ENCODE assay signal across 8 cellular contexts in the genomic region with DNA sequence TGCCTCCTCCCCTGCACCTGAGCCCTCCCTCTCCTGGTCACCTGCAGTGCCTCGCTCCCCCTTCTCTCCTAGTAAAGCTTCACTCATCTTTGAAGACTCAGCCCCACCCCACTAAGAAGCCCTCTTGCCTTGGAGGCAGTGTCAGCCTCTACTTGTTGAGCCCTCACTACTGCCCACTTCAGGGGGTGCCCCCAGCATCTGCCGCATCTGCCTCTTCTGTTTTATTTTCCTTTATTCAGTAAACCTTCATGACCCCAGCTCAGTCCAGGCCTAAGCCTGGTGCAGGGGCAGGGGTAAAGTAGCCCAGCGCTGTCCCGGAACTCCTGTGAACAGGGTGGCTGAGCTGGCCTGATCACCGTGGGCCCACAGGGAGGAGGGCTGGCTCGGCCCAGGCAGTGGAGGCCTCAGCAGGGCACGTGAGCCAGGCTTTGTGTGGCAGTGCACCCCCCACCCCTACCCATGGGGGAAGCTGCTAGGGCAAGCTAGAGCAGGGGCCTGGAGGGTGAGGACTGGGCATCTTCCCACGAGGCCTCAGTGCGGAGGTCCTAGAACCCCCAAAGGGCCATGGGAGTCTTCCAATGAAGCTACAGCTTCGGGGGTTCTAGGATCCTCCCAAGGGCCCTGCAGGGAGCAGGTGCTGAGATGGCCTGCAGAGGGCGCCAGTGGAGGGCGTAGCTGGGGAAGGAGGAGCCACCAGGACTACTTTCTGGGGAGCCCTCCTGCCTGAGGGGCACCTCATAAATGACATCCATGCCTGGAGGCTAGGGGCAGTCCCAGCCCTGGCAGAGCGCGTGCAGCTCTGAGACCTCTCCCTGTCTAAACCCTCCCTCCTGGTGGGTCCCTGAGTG. TPM values are rescaled to one million over a fixed set of nuclear protein-coding genes. Genes with fewer than 3 reads are reported as not detected.
DNase-seq lines count a peak whose midpoint lies in the region; ATAC-seq and TF ChIP-seq lines count a peak whose summit lies in the region.

No MANE protein-coding gene starts in this region.

- H3K4me2 ChIP-seq in MM.1S (ENCODE audit: low read depth, low read length) = no peak overlapping the region

- H3K79me2 ChIP-seq in MM.1S (ENCODE audit: low read length) = no peaks in the 10 kb centered on the region

- no peaks in the 10 kb centered on the region for H3F3A ChIP-seq in MM.1S (ENCODE audit: insufficient read depth, low read length)

- H3K4me3 ChIP-seq in CD8-positive, alpha-beta T cell (ENCODE audit: low read depth, low read length) = no peak overlapping the region
- H3K4me3 ChIP-seq in MM.1S (ENCODE audit: low read length) (no peak overlapping the region), right atrium auricular region (no peak overlapping the region)

- peaks cover 3% of the 10 kb centered on the region for H3K4me1 Mint-ChIP-seq in CD8-positive, alpha-beta T cell (ENCODE audit: low read depth)
- H3K4me1 Mint-ChIP-seq in activated naive CD4-positive, alpha-beta T cell treated with anti-CD3 and anti-CD28 coated beads for 36 hours (ENCODE audit: low read depth) = no peaks in the 10 kb centered on the region

- POLR2A ChIA-PET in CD8-positive, alpha-beta T cell (lab: Charles Lee) = interaction anchor here (0.8 to 1.3 kb wide), 3 partner anchors 12 to 39 kb away, joined by 3 to 4 read pairs (median 4); no protein-coding TSS in a partner anchor

- H4K20me1 ChIP-seq in MM.1S (ENCODE audit: insufficient read depth, low read length) = no peaks in the 10 kb centered on the region

- intact Hi-C loops in CD8-positive, alpha-beta T cell (cut with DNase I, micrococcal nuclease) = loop anchor here in 1 of 2 experiments (5.0 kb wide), 1 partner anchor 462 kb away; no protein-coding TSS in a partner anchor
- intact Hi-C loops in activated naive CD4-positive, alpha-beta T cell treated with anti-CD3 and anti-CD28 coated beads for 36 hours (cut with micrococcal nuclease) = no loop called here

- no peak overlapping the region for H3K27ac ChIP-seq in CD8-positive, alpha-beta T cell (ENCODE audit: low read depth, low read length)
- H3K27ac ChIP-seq in MM.1S (ENCODE audit: low read length) (no peak overlapping the region), right atrium auricular region (no peak overlapping the region)

- no peak overlapping the region for H2AFZ ChIP-seq in MM.1S (ENCODE audit: low read length)

- H3K4me1 ChIP-seq in CD8-positive, alpha-beta T cell (ENCODE audit: insufficient read depth, low read length) = no peaks in the 10 kb centered on the region
- 0 out of 2 replicates have a peak, but pooled peaks cover 3% of the 10 kb centered on the region for H3K4me1 ChIP-seq in MM.1S (ENCODE audit: low read length)
- H3K4me1 ChIP-seq in right atrium auricular region = peaks cover 0 to 25% of the 10 kb centered on the region in 2 donors

- no peak overlapping the region for H3K9ac ChIP-seq in MM.1S (ENCODE audit: low read length)

- peak; percentile 63 for ATAC-seq in CD8-positive, alpha-beta T cell
- ATAC-seq in HG03521 (IDR thresholded peaks at IDR 0.05; ENCODE audit: unreplicated experiment) = no peak

- CTCF ChIA-PET in CD8-positive, alpha-beta T cell (lab: Charles Lee) = interaction anchor here (0.5 to 9.9 kb wide), 15 partner anchors 11 to 508 kb away, joined by 3 to 97 read pairs (median 4); no protein-coding TSS in a partner anchor
- CTCF ChIA-PET in activated naive CD4-positive, alpha-beta T cell treated with anti-CD3 and anti-CD28 coated beads for 36 hours (lab: Charles Lee) = interaction anchor here (0.6 to 4.4 kb wide), 18 partner anchors 11 to 508 kb away, joined by 3 to 34 read pairs (median 5); no protein-coding TSS in a partner anchor

- peaks cover 54% of the 10 kb centered on the region for H3K36me3 Mint-ChIP-seq in CD8-positive, alpha-beta T cell
- peaks cover 31% of the 10 kb centered on the region for H3K36me3 Mint-ChIP-seq in activated naive CD4-positive, alpha-beta T cell treated with anti-CD3 and anti-CD28 coated beads for 36 hours (ENCODE audit: low read depth)

- DNase-seq in CD8-positive, alpha-beta T cell = peak in 4 of 7 experiments; percentile 51 to 63 (median 57)
- DNase-seq in MM.1S (peak; percentile 39), right atrium auricular region (ENCODE audit: low spot score) (peak; percentile 55), DMS114 treated with DMSO at 0.1 percent for 48 hours (lab: John Stamatoyannopoulos, UW; ENCODE audit: unreplicated experiment) (no peak), DMS153 (lab: John Stamatoyannopoulos, UW) (no peak)
- peak; percentile 65 for DNase-seq in activated naive CD4-positive, alpha-beta T cell treated with anti-CD3 and anti-CD28 coated beads for 36 hours
- DNase-seq in stimulated activated CD4-positive, alpha-beta T cell treated with anti-CD3 and anti-CD28 coated beads, Interleukin-2, amount 100 ng/mL, for 48 hours = peak; percentile 47 to 55

- no peaks in the 10 kb centered on the region for H3K9me3 ChIP-seq in CD8-positive, alpha-beta T cell (ENCODE audit: low read length)
- H3K9me3 ChIP-seq in MM.1S (replicated peaks; ENCODE audit: insufficient read depth, low read length) (no peaks in the 10 kb centered on the region), right atrium auricular region (no peaks in the 10 kb centered on the region)

- no peaks in the 10 kb centered on the region for H3K27me3 Mint-ChIP-seq in CD8-positive, alpha-beta T cell (ENCODE audit: low read depth)
- H3K27me3 Mint-ChIP-seq in activated naive CD4-positive, alpha-beta T cell treated with anti-CD3 and anti-CD28 coated beads for 36 hours (ENCODE audit: low read depth) = no peaks in the 10 kb centered on the region

- H3K36me3 ChIP-seq in CD8-positive, alpha-beta T cell (ENCODE audit: insufficient read depth, low read length) = peaks cover 39% of the 10 kb centered on the region
- no peaks in the 10 kb centered on the region for H3K36me3 ChIP-seq in MM.1S (replicated peaks; ENCODE audit: insufficient read depth, low read length)
- H3K36me3 ChIP-seq in right atrium auricular region = no peaks in the 10 kb centered on the region

- H3K9me2 ChIP-seq in MM.1S (replicated peaks; ENCODE audit: insufficient read depth, low read length) = no peaks in the 10 kb centered on the region

- peak overlapping the region; percentile 72 for H3K27ac Mint-ChIP-seq in CD8-positive, alpha-beta T cell
- peak overlapping the region; percentile 65 for H3K27ac Mint-ChIP-seq in activated naive CD4-positive, alpha-beta T cell treated with anti-CD3 and anti-CD28 coated beads for 36 hours

- H3K9me3 Mint-ChIP-seq in CD8-positive, alpha-beta T cell = no peaks in the 10 kb centered on the region
- peaks cover 9% of the 10 kb centered on the region for H3K9me3 Mint-ChIP-seq in activated naive CD4-positive, alpha-beta T cell treated with anti-CD3 and anti-CD28 coated beads for 36 hours

- H3K4me3 Mint-ChIP-seq in CD8-positive, alpha-beta T cell = no peak overlapping the region
- H3K4me3 Mint-ChIP-seq in activated naive CD4-positive, alpha-beta T cell treated with anti-CD3 and anti-CD28 coated beads for 36 hours = no peak overlapping the region

- peak; percentile 31 for TF ChIP-seq CTCF in CD8-positive, alpha-beta T cell (IDR thresholded peaks at IDR 0.05)
- TF ChIP-seq CTCF in MM.1S (IDR thresholded peaks at IDR 0.05; ENCODE audit: low read length) = peak; percentile 76
- peak; percentile 31 to 65 for TF ChIP-seq CTCF in right atrium auricular region (IDR thresholded peaks at IDR 0.05)

- no peaks in the 10 kb centered on the region for H3K27me3 ChIP-seq in CD8-positive, alpha-beta T cell (ENCODE audit: insufficient read depth, low read length)
- H3K27me3 ChIP-seq in MM.1S (replicated peaks; ENCODE audit: insufficient read depth, low read length) (no peaks in the 10 kb centered on the region), right atrium auricular region (no peaks in the 10 kb centered on the region)

RNA-seq across cellular contexts. Expression of a gene that starts 36.1 kb away (rescaled TPM):
- total RNA-seq in CD8-positive, alpha-beta T cell = 10 to 100 TPM; 21.4 to 22.7 TPM
- total RNA-seq in activated naive CD4-positive, alpha-beta T cell treated with anti-CD3 and anti-CD28 coated beads for 36 hours = 10 to 100 TPM; 21.9 to 24.9 TPM
- 100 to 1,000 TPM; 191 to 361 TPM for total RNA-seq in right atrium auricular region

RNA-seq across cellular contexts. Expression of a gene that starts 39.9 kb away (rescaled TPM):
- total RNA-seq in CD8-positive, alpha-beta T cell = 10 to 100 TPM; 86.7 to 88.0 TPM
- 100 to 1,000 TPM in 1 of 2 experiments, 10 to 100 TPM in 1; 94.2 to 102 TPM for total RNA-seq in activated naive CD4-positive, alpha-beta T cell treated with anti-CD3 and anti-CD28 coated beads for 36 hours
- total RNA-seq in right atrium auricular region = 1 to 10 TPM; 1.9 to 2.3 TPM

Comparison
In these comparisons a context has a peak if more than half of its experiments do, and no peak if none do; other contexts are left out.
1. DNase-seq: peak in CD8-positive, alpha-beta T cell (4 of 7), MM.1S (single experiment), activated naive CD4-positive, alpha-beta T cell treated with anti-CD3 and anti-CD28 coated beads for 36 hours (single experiment), right atrium auricular region (single experiment) and stimulated activated CD4-positive, alpha-beta T cell treated with anti-CD3 and anti-CD28 coated beads, Interleukin-2, amount 100 ng/mL, for 48 hours (2 of 2); none in DMS114 treated with DMSO at 0.1 percent for 48 hours (single experiment) and DMS153 (single experiment).
2. RNA of a gene that starts 36.1 kb away (total RNA-seq): 191 to 361 TPM in right atrium auricular region; 21.9 to 24.9 TPM in activated naive CD4-positive, alpha-beta T cell treated with anti-CD3 and anti-CD28 coated beads for 36 hours and 21.4 to 22.7 TPM in CD8-positive, alpha-beta T cell; every median in the first group is over 4 times any median in the second.
3. RNA of a gene that starts 39.9 kb away (total RNA-seq): 94.2 to 102 TPM in activated naive CD4-positive, alpha-beta T cell treated with anti-CD3 and anti-CD28 coated beads for 36 hours and 86.7 to 88.0 TPM in CD8-positive, alpha-beta T cell; 1.9 to 2.3 TPM in right atrium auricular region; every median in the first group is over 10 times any median in the second.
4. Peak in every context shown above with its lines, with median percentiles within 50 percentile points of each other: CTCF ChIP-seq.